8 cellular contexts compared by ENCODE assay signal in the genomic region with DNA sequence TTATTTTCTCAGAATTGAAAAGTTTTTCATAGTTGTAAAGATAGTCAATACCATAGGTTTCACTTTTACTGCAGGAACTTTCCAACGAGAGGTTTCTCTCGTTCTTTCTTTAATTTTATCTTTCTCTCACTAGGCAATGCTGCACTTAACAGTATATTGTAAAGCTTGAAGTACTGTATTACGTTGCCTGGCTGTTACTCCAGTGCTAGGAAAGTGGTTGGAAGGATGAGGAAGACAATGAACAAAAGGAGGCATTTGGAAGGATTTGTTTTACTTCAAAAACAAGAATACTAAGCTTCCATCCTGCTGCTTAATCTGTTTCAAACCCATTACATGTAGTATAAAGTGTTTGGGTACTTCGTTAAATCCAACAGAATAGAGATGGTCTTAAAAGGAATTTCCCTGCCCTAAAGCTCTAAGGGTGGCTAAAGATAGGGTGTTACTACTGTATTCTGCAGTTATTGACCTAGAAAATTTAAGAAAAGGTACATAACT. TPM values are rescaled to one million over a fixed set of nuclear protein-coding genes. Genes with fewer than 3 reads are reported as not detected.
DNase-seq lines count a peak whose midpoint lies in the region; ATAC-seq and TF ChIP-seq lines count a peak whose summit lies in the region.

No MANE protein-coding gene starts in this region.

- H3K4me3 Mint-ChIP-seq in CD8-positive, alpha-beta T cell, result peak overlapping the region; percentile 97

- H3K4me1 Mint-ChIP-seq in CD8-positive, alpha-beta T cell (ENCODE audit: low read depth), result peaks cover 53% of the 10 kb centered on the region

- H3K4me3 ChIP-seq in CD8-positive, alpha-beta T cell (ENCODE audit: low read depth, low read length), result peak overlapping the region; percentile 73
- peak overlapping the region; percentile 93 for H3K4me3 ChIP-seq in HUES6 (ENCODE audit: low read depth, low read length)
- peak overlapping the region; percentile 29 to 71 for H3K4me3 ChIP-seq in body of pancreas
- peak overlapping the region; percentile 76 to 85 (median 81) for H3K4me3 ChIP-seq in right lobe of liver
- peak overlapping the region; percentile 65 to 92 (median 88) for H3K4me3 ChIP-seq in upper lobe of left lung

- peak; percentile 18 for ATAC-seq in CD8-positive, alpha-beta T cell
- peak; percentile 3 for ATAC-seq in body of pancreas
- peak; percentile 7 to 12 (median 10) for ATAC-seq in right lobe of liver
- peak in 1 of 2 donors; percentile 0 for ATAC-seq in upper lobe of left lung (ENCODE audit: low FRiP score in 2 of 2)
- no peak for ATAC-seq in HG02798 (IDR thresholded peaks at IDR 0.05; ENCODE audit: poor library complexity, unreplicated experiment)
- no peak for ATAC-seq in GM18873 (IDR thresholded peaks at IDR 0.05; ENCODE audit: low FRiP score, unreplicated experiment)

- no peak for TF ChIP-seq EP300 in upper lobe of left lung (IDR thresholded peaks at IDR 0.05)

- intact Hi-C loops in CD8-positive, alpha-beta T cell (cut with DNase I, micrococcal nuclease), result loop anchor here (1.0 to 10.0 kb wide), 13 partner anchors 72 to 698 kb away; a partner anchor contains a TSS
- intact Hi-C loops in body of pancreas (cut with DNase I), result no loop called here
- intact Hi-C loops in right lobe of liver (cut with DNase I), result no loop called here

- H3K36me3 Mint-ChIP-seq in CD8-positive, alpha-beta T cell, result peaks cover 11% of the 10 kb centered on the region

- CTCF ChIA-PET in CD8-positive, alpha-beta T cell (lab: Charles Lee), result interaction anchor here (1.2 to 2.9 kb wide), 2 partner anchors 97 to 155 kb away, joined by 3 to 13 read pairs; no protein-coding TSS in a partner anchor

- POLR2A ChIA-PET in CD8-positive, alpha-beta T cell (lab: Charles Lee), result interaction anchor here (0.7 to 6.0 kb wide), 13 partner anchors 9 to 699 kb away, joined by 3 to 46 read pairs (median 4); a partner anchor contains a TSS

- H3K27me3 ChIP-seq in CD8-positive, alpha-beta T cell (ENCODE audit: insufficient read depth, low read length), result no peaks in the 10 kb centered on the region
- H3K27me3 ChIP-seq in HUES6 (ENCODE audit: control insufficient read depth, insufficient read depth, low read length) (peaks cover 5% of the 10 kb centered on the region; the same call in 1 of the 2 replicates), body of pancreas (no peaks in the 10 kb centered on the region), right lobe of liver (no peaks in the 10 kb centered on the region), upper lobe of left lung (no peaks in the 10 kb centered on the region)

- no peaks in the 10 kb centered on the region for H3K36me3 ChIP-seq in CD8-positive, alpha-beta T cell (ENCODE audit: insufficient read depth, low read length)
- H3K36me3 ChIP-seq in HUES6 (ENCODE audit: control insufficient read depth, insufficient read depth, low read length), result no peaks in the 10 kb centered on the region
- no peaks in the 10 kb centered on the region for H3K36me3 ChIP-seq in body of pancreas (replicated peaks in 1 of 2; ENCODE audit: insufficient read depth in 1 of 2, low read depth in 2 of 2)
- no peaks in the 10 kb centered on the region for H3K36me3 ChIP-seq in right lobe of liver
- H3K36me3 ChIP-seq in upper lobe of left lung, result peaks cover 0 to 3% (median 0%) of the 10 kb centered on the region in 4 donors

- H3K4me1 ChIP-seq in CD8-positive, alpha-beta T cell (ENCODE audit: insufficient read depth, low read length), result peaks cover 41% of the 10 kb centered on the region
- H3K4me1 ChIP-seq in HUES6 (ENCODE audit: control insufficient read depth, insufficient read depth, low read length) (peaks cover 8% of the 10 kb centered on the region; the same call in 1 of the 2 replicates), body of pancreas (peaks cover 52% of the 10 kb centered on the region), right lobe of liver (peaks cover 0 to 10% (median 0%) of the 10 kb centered on the region in 4 donors), upper lobe of left lung (peaks cover 19 to 31% (median 26%) of the 10 kb centered on the region in 4 donors)

- no peaks in the 10 kb centered on the region for H3K27me3 Mint-ChIP-seq in CD8-positive, alpha-beta T cell (ENCODE audit: low read depth)

- H3K27ac ChIP-seq in CD8-positive, alpha-beta T cell (ENCODE audit: low read depth, low read length), result peak overlapping the region; percentile 96
- H3K27ac ChIP-seq in HUES6 (ENCODE audit: low read depth, low read length) (no peak overlapping the region), body of pancreas (peak overlapping the region; percentile 80 to 89 (median 82)), right lobe of liver (peak overlapping the region; percentile 22 to 55 (median 45)), upper lobe of left lung (peak overlapping the region; percentile 86 to 92 (median 90))

- H3K9ac ChIP-seq in HUES6 (ENCODE audit: low read length), result peak overlapping the region; percentile 19

- no peak for TF ChIP-seq CTCF in CD8-positive, alpha-beta T cell (IDR thresholded peaks at IDR 0.05)
- TF ChIP-seq CTCF in body of pancreas (IDR thresholded peaks at IDR 0.05) (no peak), right lobe of liver (IDR thresholded peaks at IDR 0.05) (no peak), upper lobe of left lung (IDR thresholded peaks at IDR 0.05) (no peak)

- peak overlapping the region; percentile 98 for H3K27ac Mint-ChIP-seq in CD8-positive, alpha-beta T cell

- H3K9me3 ChIP-seq in CD8-positive, alpha-beta T cell (ENCODE audit: low read length), result no peaks in the 10 kb centered on the region
- H3K9me3 ChIP-seq in HUES6 (ENCODE audit: control insufficient read depth, insufficient read depth, low read depth, low read length) (no peaks in the 10 kb centered on the region), body of pancreas (no peaks in the 10 kb centered on the region), right lobe of liver (no peaks in the 10 kb centered on the region), upper lobe of left lung (no peaks in the 10 kb centered on the region)

- WGBS in body of pancreas, 2 donors, result 3 to 5% methylated on average over 4 of the region's 4 CpGs
- 7% methylated on average over 4 of the region's 4 CpGs for WGBS in right lobe of liver (ENCODE audit: insufficient coverage, low coverage, low lambda C conversion rate, missing lambda C conversion rate)
- 5 to 9% methylated on average over 4 of the region's 4 CpGs for WGBS in upper lobe of left lung, 2 donors

- no peak for DNase-seq in CD8-positive, alpha-beta T cell
- no peak for DNase-seq in body of pancreas
- no peak for DNase-seq in right lobe of liver
- DNase-seq in upper lobe of left lung, result no peak
- no peak for DNase-seq in HuH-7.5 (ENCODE audit: low spot score)

- TF ChIP-seq POLR2A in body of pancreas (IDR thresholded peaks at IDR 0.05) (no peak), right lobe of liver (IDR thresholded peaks at IDR 0.05) (no peak), upper lobe of left lung (IDR thresholded peaks at IDR 0.05) (no peak)

- H3K9me3 Mint-ChIP-seq in CD8-positive, alpha-beta T cell, result no peaks in the 10 kb centered on the region

RNA-seq across cellular contexts. Expression of a gene that starts 0.6 kb away (rescaled TPM):
- 10 to 100 TPM; 45.2 to 55.7 TPM for total RNA-seq in CD8-positive, alpha-beta T cell
- 10 to 100 TPM; 33.2 to 51.1 TPM for total RNA-seq in body of pancreas
- total RNA-seq in right lobe of liver, result 1 to 10 TPM; 2.4 to 6.2 (median 4.5) TPM
- 100 to 1,000 TPM; 118 to 467 (median 232) TPM for total RNA-seq in upper lobe of left lung

Comparison
In these comparisons a context has a peak if more than half of its experiments do, and no peak if none do; other contexts are left out.
1. ATAC-seq: peak in CD8-positive, alpha-beta T cell (single experiment), body of pancreas (single experiment) and right lobe of liver (4 of 4); none in HG02798 (single experiment) and GM18873 (single experiment).
2. RNA of a gene that starts 0.6 kb away (total RNA-seq): 118 to 467 TPM in upper lobe of left lung, 45.2 to 55.7 TPM in CD8-positive, alpha-beta T cell and 33.2 to 51.1 TPM in body of pancreas; 2.4 to 6.2 TPM in right lobe of liver; every median in the first group is over 4 times any median in the second.
3. intact Hi-C loops: an anchor here in CD8-positive, alpha-beta T cell (1.0 to 10.0 kb wide); none called in body of pancreas and right lobe of liver.
4. Peak in every context shown above with its lines, with median percentiles within 50 percentile points of each other: H3K4me3 ChIP-seq.